In genomic region chr6:109701201-109701600, GRCh38 we compare ENCODE assay signal across 33 cellular contexts.
"Had no signal": no experiment of that assay in that cellular context is flagged by ENCODE, and none has a peak within 500 bp of the region (broad histone marks: within the 10 kb centered on the region; RNA-seq: fewer than 3 reads in every experiment).

No MANE protein-coding gene starts in this region.

- H3K4me3 Mint-ChIP-seq: activated B cell treated with CpG ODN at 0.5 μM for 24 hours; activated CD4-positive, alpha-beta memory T cell treated with anti-CD3 and anti-CD28 coated beads for 36 hours; activated naive CD4-positive, alpha-beta T cell treated with anti-CD3 and anti-CD28 coated beads for 36 hours; activated T-cell treated with anti-CD3 and anti-CD28 coated beads, Interleukin-2, amount 50 U/mL, for 4 hours; activated T-helper 1 cell treated with anti-CD3 and anti-CD28 coated beads, Interleukin-12 subunit alpha, Interleukin-12 subunit beta, Interleukin-2, Interleukin-4 antibody, amounts not matched to agents 30 ng/mL and 10 ng/mL and 1 ng/mL, durations not matched to agents 14 hours and 24 hours and 36 hours had no signal

- H3K9ac ChIP-seq: KMS-11 had no signal

- H3K36me3 ChIP-seq: adrenal gland, breast epithelium had no signal

- ATAC-seq: activated naive CD4-positive, alpha-beta T cell treated with anti-CD3 and anti-CD28 coated beads, Interleukin-2, amount 50 U/mL, for 72 hours; activated T-cell treated with anti-CD3 and anti-CD28 coated beads, Interleukin-2, amount 50 U/mL, for 4 hours; body of pancreas; PC-3 had no signal

- H3K27me3 ChIP-seq: adrenal gland, body of pancreas, breast epithelium had no signal

- H3K27me3 Mint-ChIP-seq: activated B cell treated with CpG ODN at 0.5 μM for 24 hours; activated CD4-positive, alpha-beta memory T cell treated with anti-CD3 and anti-CD28 coated beads for 36 hours had no signal

- H3K9me3 Mint-ChIP-seq: activated B cell treated with CpG ODN at 0.5 μM for 24 hours; activated CD4-positive, alpha-beta memory T cell treated with anti-CD3 and anti-CD28 coated beads for 36 hours; activated naive CD4-positive, alpha-beta T cell treated with anti-CD3 and anti-CD28 coated beads for 36 hours; activated naive CD4-positive, alpha-beta T cell treated with anti-CD3 and anti-CD28 coated beads, Interleukin-2, amount 50 U/mL, for 72 hours; activated T-cell treated with anti-CD3 and anti-CD28 coated beads, Interleukin-2, amount 50 U/mL, for 4 hours; activated T-helper 1 cell treated with anti-CD3 and anti-CD28 coated beads, Interleukin-12 subunit alpha, Interleukin-12 subunit beta, Interleukin-2, Interleukin-4 antibody, amounts not matched to agents 30 ng/mL and 10 ng/mL and 1 ng/mL, durations not matched to agents 14 hours and 24 hours and 36 hours had no signal

- H3K4me1 ChIP-seq: breast epithelium had no signal

- H3K27ac Mint-ChIP-seq: activated CD4-positive, alpha-beta memory T cell treated with anti-CD3 and anti-CD28 coated beads for 36 hours; activated naive CD4-positive, alpha-beta T cell treated with anti-CD3 and anti-CD28 coated beads for 36 hours; activated naive CD4-positive, alpha-beta T cell treated with anti-CD3 and anti-CD28 coated beads, Interleukin-2, amount 50 U/mL, for 72 hours; activated T-helper 1 cell treated with anti-CD3 and anti-CD28 coated beads, Interleukin-12 subunit alpha, Interleukin-12 subunit beta, Interleukin-2, Interleukin-4 antibody, amounts not matched to agents 30 ng/mL and 10 ng/mL and 1 ng/mL, durations not matched to agents 14 hours and 24 hours and 36 hours had no signal

- H3K4me2 ChIP-seq: KMS-11 had no signal

- H3K9me3 ChIP-seq: adrenal gland, body of pancreas, breast epithelium had no signal

- H3K4me3 ChIP-seq: adrenal gland, body of pancreas, breast epithelium had no signal

- DNase-seq: activated B cell treated with CpG ODN at 0.5 μM for 24 hours; activated CD4-positive, alpha-beta memory T cell treated with anti-CD3 and anti-CD28 coated beads for 36 hours; activated CD4-positive, alpha-beta T cell treated with anti-CD3 and anti-CD28 coated beads for 4 hours; activated CD4-positive, alpha-beta T cell treated with anti-CD3 and anti-CD28 coated beads, Interleukin-2, amount 50 U/mL, for 1 hour; activated CD4-positive, CD25-positive, alpha-beta regulatory T cell treated with anti-CD3 and anti-CD28 coated beads, Interleukin-2, amount 50 U/mL, for 72 hours; activated CD8-positive, alpha-beta memory T cell treated with anti-CD3 and anti-CD28 coated beads, Interleukin-2, amount 50 U/mL, for 4 hours; activated gamma-delta T cell treated with Interleukin-2 at 50 U/mL for 16 hours; activated naive CD4-positive, alpha-beta T cell treated with anti-CD3 and anti-CD28 coated beads for 36 hours; activated T-cell treated with anti-CD3 and anti-CD28 coated beads for 4 hours; activated T-cell treated with anti-CD3 and anti-CD28 coated beads, Interleukin-2, amount 50 U/mL, for 4 hours; MM.1S; NCI-H1105; NCI-H1417 treated with DMSO at 0.1 percent for 48 hours; NCI-H187 treated with DMSO at 0.1 percent for 48 hours; NCI-H2081; NCI-H2171 treated with DMSO at 0.1 percent for 48 hours; NCI-H2227 treated with DMSO at 0.1 percent for 48 hours; NCI-H446; NCI-H510A treated with DMSO at 0.1 percent for 48 hours; NK-92 treated with Interleukin-12 subunit alpha and Interleukin-12 subunit beta, amount 100 ng/mL, for 24 hours; PC-3; Right ventricle myocardium superior; SW 1271; T-helper 1 cell; T-helper 2 cell; T-helper 9 cell had no signal

- H3K27ac ChIP-seq: adrenal gland, body of pancreas, breast epithelium, KMS-11, VCaP had no signal
